ENCODE assay signal across 22 cellular contexts in the genomic region with DNA sequence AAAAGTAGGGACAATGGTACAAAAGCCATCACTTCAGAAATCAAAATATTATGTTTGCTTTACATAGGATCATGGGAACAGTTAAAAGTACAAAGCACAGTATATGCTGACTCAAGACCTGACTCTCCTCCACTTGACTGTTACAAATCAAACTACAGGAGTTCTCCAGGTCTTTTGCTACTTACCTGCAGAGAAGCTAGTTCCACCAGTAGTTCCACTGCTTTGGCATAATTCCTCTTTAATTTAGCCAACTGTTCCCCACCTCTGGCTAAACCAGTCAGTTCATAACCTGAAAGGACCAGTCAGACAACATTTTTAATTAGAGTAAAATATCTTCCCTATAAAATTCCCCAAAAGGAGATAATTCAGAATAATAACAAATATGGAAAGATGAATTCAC.
"Had no signal": no experiment of that assay in that cellular context is flagged by ENCODE, and none has a peak within 500 bp of the region (broad histone marks: within the 10 kb centered on the region; RNA-seq: fewer than 3 reads in every experiment).

No MANE protein-coding gene starts in this region.

- H3K4me3 Mint-ChIP-seq: naive thymus-derived CD4-positive, alpha-beta T cell; nephron progenitor cell; stimulated activated effector memory CD8-positive, alpha-beta T cell treated with anti-CD3 and anti-CD28 coated beads, Interleukin-12 subunit alpha, Interleukin-12 subunit beta, amount 100 ng/mL, for 72 hours had no signal

- H3K4me1 Mint-ChIP-seq: naive thymus-derived CD4-positive, alpha-beta T cell; nephron progenitor cell; stimulated activated effector memory CD8-positive, alpha-beta T cell treated with anti-CD3 and anti-CD28 coated beads, Interleukin-12 subunit alpha, Interleukin-12 subunit beta, amount 100 ng/mL, for 72 hours had no signal

- H3K4me2 ChIP-seq: hepatocyte had no signal

- H3K4me3 ChIP-seq: hepatocyte, left ventricle myocardium inferior, lung, psoas muscle, right lobe of liver, tibial nerve, upper lobe of right lung, vagina had no signal

- DNase-seq: effector memory CD4-positive, alpha-beta T cell; foreskin melanocyte; head of caudate nucleus; kidney; left cardiac atrium; left ventricle myocardium inferior; naive thymus-derived CD4-positive, alpha-beta T cell; nephron progenitor cell; psoas muscle; retina; right lobe of liver; stimulated activated CD4-positive, alpha-beta T cell treated with anti-CD3 and anti-CD28 coated beads, Interleukin-4, amount 100 ng/mL, for 1 hour; stimulated activated CD8-positive, alpha-beta memory T cell treated with anti-CD3 and anti-CD28 coated beads, Interleukin-4, amount 100 ng/mL, for 48 hours; stimulated activated naive CD8-positive, alpha-beta T cell treated with anti-CD3 and anti-CD28 coated beads, Interleukin-15, Interleukin-2, amounts not matched to agents 100 U/mL and 50 U/mL, for 24 hours; upper lobe of right lung had no signal

- H3K27ac Mint-ChIP-seq: nephron progenitor cell; stimulated activated effector memory CD8-positive, alpha-beta T cell treated with anti-CD3 and anti-CD28 coated beads, Interleukin-12 subunit alpha, Interleukin-12 subunit beta, amount 100 ng/mL, for 72 hours had no signal

- H3K9ac ChIP-seq: parathyroid adenoma had no signal

- H3K27me3 Mint-ChIP-seq: naive thymus-derived CD4-positive, alpha-beta T cell had no signal

- H3K79me2 ChIP-seq: hepatocyte, parathyroid adenoma had no signal

- H3K4me1 ChIP-seq: left ventricle myocardium inferior, parathyroid adenoma, psoas muscle, right lobe of liver, tibial nerve, upper lobe of right lung had no signal

- H3K9me3 ChIP-seq: left ventricle myocardium inferior, psoas muscle, right lobe of liver, tibial nerve, upper lobe of right lung, vagina had no signal

- ATAC-seq: left cardiac atrium; naive thymus-derived CD4-positive, alpha-beta T cell; psoas muscle; right lobe of liver; stimulated activated effector memory CD8-positive, alpha-beta T cell treated with anti-CD3 and anti-CD28 coated beads, Interleukin-12 subunit alpha, Interleukin-12 subunit beta, amount 100 ng/mL, for 72 hours; stimulated activated naive CD8-positive, alpha-beta T cell treated with anti-CD3 and anti-CD28 coated beads, Interleukin-15, Interleukin-2, amounts not matched to agents 100 U/mL and 50 U/mL, for 24 hours; upper lobe of right lung had no signal

- H3K27ac ChIP-seq: hepatocyte, left ventricle myocardium inferior, parathyroid adenoma, psoas muscle, right lobe of liver, tibial nerve, upper lobe of right lung, vagina had no signal

- FAIRE-seq: endometrium, kidney had no signal

- H2AFZ ChIP-seq: hepatocyte, parathyroid adenoma had no signal

- H3K9me3 Mint-ChIP-seq: naive thymus-derived CD4-positive, alpha-beta T cell; stimulated activated effector memory CD8-positive, alpha-beta T cell treated with anti-CD3 and anti-CD28 coated beads, Interleukin-12 subunit alpha, Interleukin-12 subunit beta, amount 100 ng/mL, for 72 hours had no signal

- H3K27me3 ChIP-seq: hepatocyte, right lobe of liver, tibial nerve, upper lobe of right lung, vagina had no signal
